In the genomic region with DNA sequence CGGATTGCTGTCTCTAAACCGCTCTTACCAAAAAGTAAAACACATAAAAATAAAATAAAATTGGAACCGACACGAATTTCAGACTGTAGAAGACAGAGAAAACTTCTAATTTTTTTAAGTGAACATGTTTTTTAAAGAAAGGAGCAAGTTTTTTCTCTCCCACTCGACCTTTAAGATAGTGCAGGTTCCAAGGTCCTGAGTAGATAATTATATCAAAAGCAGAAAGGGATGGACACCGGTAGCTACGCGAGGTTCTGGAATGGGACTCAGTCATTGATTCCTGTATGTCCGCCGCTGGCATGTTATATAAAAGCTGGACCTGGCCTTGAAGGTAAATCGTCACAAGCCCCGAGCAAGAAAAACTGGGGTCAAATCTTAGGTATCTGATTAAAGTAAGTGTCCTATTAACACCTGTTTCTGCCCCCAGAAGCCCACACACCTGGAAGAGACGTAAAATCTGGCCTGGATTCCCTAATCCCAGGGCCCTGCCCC, we compare ENCODE assay signal across 8 cellular contexts. TPM values are rescaled to one million over a fixed set of nuclear protein-coding genes. Genes with fewer than 3 reads are reported as not detected.
DNase-seq lines count a peak whose midpoint lies in the region; ATAC-seq and TF ChIP-seq lines count a peak whose summit lies in the region.

No MANE protein-coding gene starts in this region.

- no peaks in the 10 kb centered on the region for H3K27me3 ChIP-seq in BLaER1 treated with 17β-estradiol and CSF1 and Interleukin-3, amounts not matched to agents 10 nM and 100 nM
- H3K27me3 ChIP-seq in duodenal mucosa (ENCODE audit: control insufficient read depth in 1 of 2, insufficient read depth in 2 of 2, low read length in 2 of 2) (no peaks in the 10 kb centered on the region), neural cell (ENCODE audit: insufficient read depth, low read depth, low read length) (no peaks in the 10 kb centered on the region)

- no peak for DNase-seq in NB4 (ENCODE audit: low read depth)
- DNase-seq in NCI-H187 treated with DMSO at 0.1 percent for 48 hours (lab: John Stamatoyannopoulos, UW) = no peak
- DNase-seq in middle frontal gyrus (ENCODE audit: extremely low spot score, low spot score) = no peak
- DNase-seq in erythroblast (lab: John Stamatoyannopoulos, UW) = no peak

- H3K79me2 ChIP-seq in neural cell (replicated peaks; ENCODE audit: insufficient read depth, low read length) = peaks cover 46% of the 10 kb centered on the region

- TF ChIP-seq POLR2A in NB4 (IDR thresholded peaks at IDR 0.05; ENCODE audit: extremely low read depth, insufficient read length) = no peak
- TF ChIP-seq POLR2A in erythroblast (IDR thresholded peaks at IDR 0.05; ENCODE audit: low read length) = no peak

- peaks cover 0 to 4% (median 0%) of the 10 kb centered on the region in 11 experiments; a peak in 1 of 22 replicates for H3K9me3 ChIP-seq in BLaER1 treated with 17β-estradiol and CSF1 and Interleukin-3, amounts not matched to agents 10 nM and 100 nM (replicated peaks in 1 of 11)
- no peaks in the 10 kb centered on the region for H3K9me3 ChIP-seq in duodenal mucosa (ENCODE audit: control insufficient read depth in 1 of 2, low read length in 2 of 2)
- no peaks in the 10 kb centered on the region for H3K9me3 ChIP-seq in neural cell (ENCODE audit: low read length)

- peak overlapping the region; percentile 36 for H2AFZ ChIP-seq in neural cell (ENCODE audit: low read depth, low read length)

- H3K9me2 ChIP-seq in neural cell (ENCODE audit: insufficient read depth, low read length) = no peaks in the 10 kb centered on the region

- peaks cover 0 to 26% (median 7%) of the 10 kb centered on the region in 11 experiments; a peak in 7 of 22 replicates for H3K36me3 ChIP-seq in BLaER1 treated with 17β-estradiol and CSF1 and Interleukin-3, amounts not matched to agents 10 nM and 100 nM
- H3K36me3 ChIP-seq in duodenal mucosa (ENCODE audit: control insufficient read depth in 1 of 2, insufficient read depth in 2 of 2, low read length in 2 of 2) (no peaks in the 10 kb centered on the region), neural cell (ENCODE audit: insufficient read depth, low read length) (no peaks in the 10 kb centered on the region)

- H3K27ac ChIP-seq in BLaER1 treated with 17β-estradiol and CSF1 and Interleukin-3, amounts not matched to agents 10 nM and 100 nM = peak overlapping the region; percentile 92 to 100 (median 96); a peak in 21 of 22 replicates
- H3K27ac ChIP-seq in duodenal mucosa (ENCODE audit: low read depth, low read length) = peak overlapping the region; percentile 90
- H3K27ac ChIP-seq in neural cell (ENCODE audit: low read length) = peak overlapping the region; percentile 64

- TF ChIP-seq CTCF in NB4 (IDR thresholded peaks at IDR 0.05; ENCODE audit: low read depth, low read length) = no peak
- TF ChIP-seq CTCF in neural cell (IDR thresholded peaks at IDR 0.05; ENCODE audit: poor library complexity, severe bottlenecking) = no peak

- peak overlapping the region; percentile 87 to 96 (median 93) for H3K4me2 ChIP-seq in BLaER1 treated with 17β-estradiol and CSF1 and Interleukin-3, amounts not matched to agents 10 nM and 100 nM
- H3K4me2 ChIP-seq in neural cell (ENCODE audit: low read length) = peak overlapping the region; percentile 84

- H3K4me3 ChIP-seq in BLaER1 treated with 17β-estradiol and CSF1 and Interleukin-3, amounts not matched to agents 10 nM and 100 nM = peak overlapping the region; percentile 72 to 97 (median 90)
- H3K4me3 ChIP-seq in NB4 (ENCODE audit: low read depth, low read length) (peak overlapping the region; percentile 71), duodenal mucosa (ENCODE audit: low read depth in 1 of 2, low read length in 2 of 2) (peak overlapping the region; percentile 79 to 96), neural cell (ENCODE audit: low read length) (peak overlapping the region; percentile 90)

- no peak for TF ChIP-seq EP300 in neural cell (conservative IDR thresholded peaks at IDR 0.05; ENCODE audit: poor library complexity, severe bottlenecking)

- ATAC-seq in GM21423 (IDR thresholded peaks at IDR 0.05; ENCODE audit: unreplicated experiment) = peak; percentile 0

- peaks cover 12 to 35% (median 26%) of the 10 kb centered on the region in 10 experiments for H3K4me1 ChIP-seq in BLaER1 treated with 17β-estradiol and CSF1 and Interleukin-3, amounts not matched to agents 10 nM and 100 nM
- peaks cover 21 to 23% of the 10 kb centered on the region in 2 donors for H3K4me1 ChIP-seq in duodenal mucosa (ENCODE audit: control insufficient read depth in 1 of 2, insufficient read depth in 2 of 2, low read length in 2 of 2)

- H4K20me1 ChIP-seq in BLaER1 treated with 17β-estradiol and CSF1 and Interleukin-3, amounts not matched to agents 10 nM and 100 nM = peaks cover 0 to 12% (median 0%) of the 10 kb centered on the region in 11 experiments; a peak in 8 of 22 replicates
- no peaks in the 10 kb centered on the region for H4K20me1 ChIP-seq in neural cell (ENCODE audit: insufficient read depth)

- no peaks in the 10 kb centered on the region for H3F3A ChIP-seq in neural cell (ENCODE audit: insufficient read depth, low read length, poor library complexity, severe bottlenecking)

- peak overlapping the region; percentile 92 to 99 (median 97) for H3K9ac ChIP-seq in BLaER1 treated with 17β-estradiol and CSF1 and Interleukin-3, amounts not matched to agents 10 nM and 100 nM
- H3K9ac ChIP-seq in duodenal mucosa (ENCODE audit: low read depth in 1 of 2, low read length in 2 of 2) = peak overlapping the region; percentile 62 to 72
- peak overlapping the region; percentile 80 for H3K9ac ChIP-seq in neural cell (ENCODE audit: low read length)

- no peak for TF ChIP-seq RAD21 in neural cell (conservative IDR thresholded peaks at IDR 0.05)

TF ChIP-seq in neural cell, 6 proteins besides CTCF, POLR2A, EP300 and RAD21:
- TF ChIP-seq TAF1 (IDR thresholded peaks at IDR 0.05; ENCODE audit: low read depth) (no peak), POLR2AphosphoS5 (IDR thresholded peaks at IDR 0.05) (no peak), SMC3 (conservative IDR thresholded peaks at IDR 0.05; ENCODE audit: poor library complexity) (no peak), MXI1 (conservative IDR thresholded peaks at IDR 0.05; ENCODE audit: poor library complexity, severe bottlenecking) (no peak), EZH2 (IDR thresholded peaks at IDR 0.05; ENCODE audit: borderline replicate concordance, insufficient read depth, low read length, poor library complexity, severe bottlenecking) (no peak)
- TF ChIP-seq, protein P1, sequence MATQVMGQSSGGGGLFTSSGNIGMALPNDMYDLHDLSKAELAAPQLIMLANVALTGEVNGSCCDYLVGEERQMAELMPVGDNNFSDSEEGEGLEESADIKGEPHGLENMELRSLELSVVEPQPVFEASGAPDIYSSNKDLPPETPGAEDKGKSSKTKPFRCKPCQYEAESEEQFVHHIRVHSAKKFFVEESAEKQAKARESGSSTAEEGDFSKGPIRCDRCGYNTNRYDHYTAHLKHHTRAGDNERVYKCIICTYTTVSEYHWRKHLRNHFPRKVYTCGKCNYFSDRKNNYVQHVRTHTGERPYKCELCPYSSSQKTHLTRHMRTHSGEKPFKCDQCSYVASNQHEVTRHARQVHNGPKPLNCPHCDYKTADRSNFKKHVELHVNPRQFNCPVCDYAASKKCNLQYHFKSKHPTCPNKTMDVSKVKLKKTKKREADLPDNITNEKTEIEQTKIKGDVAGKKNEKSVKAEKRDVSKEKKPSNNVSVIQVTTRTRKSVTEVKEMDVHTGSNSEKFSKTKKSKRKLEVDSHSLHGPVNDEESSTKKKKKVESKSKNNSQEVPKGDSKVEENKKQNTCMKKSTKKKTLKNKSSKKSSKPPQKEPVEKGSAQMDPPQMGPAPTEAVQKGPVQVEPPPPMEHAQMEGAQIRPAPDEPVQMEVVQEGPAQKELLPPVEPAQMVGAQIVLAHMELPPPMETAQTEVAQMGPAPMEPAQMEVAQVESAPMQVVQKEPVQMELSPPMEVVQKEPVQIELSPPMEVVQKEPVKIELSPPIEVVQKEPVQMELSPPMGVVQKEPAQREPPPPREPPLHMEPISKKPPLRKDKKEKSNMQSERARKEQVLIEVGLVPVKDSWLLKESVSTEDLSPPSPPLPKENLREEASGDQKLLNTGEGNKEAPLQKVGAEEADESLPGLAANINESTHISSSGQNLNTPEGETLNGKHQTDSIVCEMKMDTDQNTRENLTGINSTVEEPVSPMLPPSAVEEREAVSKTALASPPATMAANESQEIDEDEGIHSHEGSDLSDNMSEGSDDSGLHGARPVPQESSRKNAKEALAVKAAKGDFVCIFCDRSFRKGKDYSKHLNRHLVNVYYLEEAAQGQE (IDR thresholded peaks at IDR 0.05; ENCODE audit: borderline replicate concordance) = no peak

RNA-seq across cellular contexts. Expression of a gene that starts 0.5 kb away (rescaled TPM):
- polyA plus RNA-seq in neural cell = 86.3 and 104 TPM in 2 replicates
- polyA minus RNA-seq in neural cell = 36.5 and 40.1 TPM in 2 replicates

RNA-seq across cellular contexts. Expression of a gene that starts 0.8 kb away (rescaled TPM):
- 11.4 and 11.7 TPM in 2 replicates for polyA plus RNA-seq in neural cell
- 37.0 and 39.5 TPM in 2 replicates for polyA minus RNA-seq in neural cell
